8 cellular contexts compared by ENCODE assay signal in genomic region chrX:45758738-45759397, GRCh38.
DNase-seq lines count a peak whose midpoint lies in the region; ATAC-seq and TF ChIP-seq lines count a peak whose summit lies in the region.

No MANE protein-coding gene starts in this region.

- peaks cover 0 to 96% (median 6%) of the 10 kb centered on the region in 9 donors for H3K4me1 ChIP-seq in heart right ventricle
- peaks cover 35% of the 10 kb centered on the region for H3K4me1 ChIP-seq in lower lobe of right lung
- H3K4me1 ChIP-seq in psoas muscle = no peaks in the 10 kb centered on the region

- TF ChIP-seq CTCF in heart right ventricle (IDR thresholded peaks at IDR 0.05) (no peak), lower lobe of right lung (IDR thresholded peaks at IDR 0.05) (no peak), psoas muscle (IDR thresholded peaks at IDR 0.05) (no peak)

- H3K4me1 Mint-ChIP-seq in T-helper 1 cell treated with Interleukin-12 subunit alpha and Interleukin-12 subunit beta and Interleukin-4 antibody, amounts not matched to agents 30 μg/mL and 1 μg/mL, for 36 hours (ENCODE audit: low read depth) = peaks cover 64% of the 10 kb centered on the region

- WGBS in heart right ventricle, 2 donors = 53 to 68% methylated on average over 3 of the region's 3 CpGs
- WGBS in psoas muscle, 3 donors = 73 to 84% (median 77%) methylated on average over 3 of the region's 3 CpGs

- H3K27ac ChIP-seq in heart right ventricle = peak overlapping the region in 7 of 10 donors; percentile 23 to 85 (median 43)
- H3K27ac ChIP-seq in lower lobe of right lung = peak overlapping the region; percentile 56
- no peak overlapping the region for H3K27ac ChIP-seq in psoas muscle

- H3K36me3 ChIP-seq in heart right ventricle (no peaks in the 10 kb centered on the region), lower lobe of right lung (no peaks in the 10 kb centered on the region), psoas muscle (ENCODE audit: insufficient read depth in 1 of 2, low read depth in 1 of 2) (no peaks in the 10 kb centered on the region)

- peak overlapping the region; percentile 79 for H3K4me3 Mint-ChIP-seq in T-helper 1 cell treated with Interleukin-12 subunit alpha and Interleukin-12 subunit beta and Interleukin-4 antibody, amounts not matched to agents 30 μg/mL and 1 μg/mL, for 36 hours

- H3K9me3 ChIP-seq in heart right ventricle (no peaks in the 10 kb centered on the region), lower lobe of right lung (no peaks in the 10 kb centered on the region), psoas muscle (no peaks in the 10 kb centered on the region)

- DNase-seq in heart right ventricle (no peak), Right ventricle myocardium superior (no peak), lower lobe of right lung (no peak), left lobe of liver (ENCODE audit: low spot score) (no peak), occipital lobe (lab: John Stamatoyannopoulos, UW) (no peak), psoas muscle (no peak)

- ATAC-seq in heart right ventricle (peak in 4 of 8 donors; percentile 30 to 48 (median 40)), Right ventricle myocardium superior (ENCODE audit: poor library complexity) (no peak), HG03066 (IDR thresholded peaks at IDR 0.05; ENCODE audit: low read depth, unreplicated experiment) (peak; percentile 52), lower lobe of right lung (peak in 1 of 2 donors; percentile 38), left lobe of liver (no peak), psoas muscle (no peak)

- H3K9me3 Mint-ChIP-seq in T-helper 1 cell treated with Interleukin-12 subunit alpha and Interleukin-12 subunit beta and Interleukin-4 antibody, amounts not matched to agents 30 μg/mL and 1 μg/mL, for 36 hours = no peaks in the 10 kb centered on the region

- H3K27ac Mint-ChIP-seq in T-helper 1 cell treated with Interleukin-12 subunit alpha and Interleukin-12 subunit beta and Interleukin-4 antibody, amounts not matched to agents 30 μg/mL and 1 μg/mL, for 36 hours = peak overlapping the region; percentile 98

- peaks cover 26% of the 10 kb centered on the region for H3K36me3 Mint-ChIP-seq in T-helper 1 cell treated with Interleukin-12 subunit alpha and Interleukin-12 subunit beta and Interleukin-4 antibody, amounts not matched to agents 30 μg/mL and 1 μg/mL, for 36 hours (ENCODE audit: low read depth)

- H3K4me3 ChIP-seq in heart right ventricle (peak overlapping the region in 1 of 10 donors; percentile 21), lower lobe of right lung (no peak overlapping the region), psoas muscle (no peak overlapping the region)

- intact Hi-C loops in heart right ventricle (cut with DNase I) = no loop called here
- intact Hi-C loops in Right ventricle myocardium superior (cut with DNase I) = no loop called here
- intact Hi-C loops in lower lobe of right lung (cut with DNase I) = no loop called here
- intact Hi-C loops in psoas muscle (cut with DNase I) = loop anchor here in 1 of 2 donors (10.0 kb wide), 1 partner anchor 574 kb away; no protein-coding TSS in a partner anchor

- H3K27me3 ChIP-seq in heart right ventricle (peaks cover 0 to 22% (median 0%) of the 10 kb centered on the region in 7 donors), lower lobe of right lung (ENCODE audit: low read depth) (no peaks in the 10 kb centered on the region), psoas muscle (ENCODE audit: insufficient read depth in 3 of 3, low read length in 2 of 3) (peaks cover 0 to under 1% (median 0%) of the 10 kb centered on the region in 3 donors)

- H3K27me3 Mint-ChIP-seq in T-helper 1 cell treated with Interleukin-12 subunit alpha and Interleukin-12 subunit beta and Interleukin-4 antibody, amounts not matched to agents 30 μg/mL and 1 μg/mL, for 36 hours (ENCODE audit: low read depth) = no peaks in the 10 kb centered on the region
